Comparison of ENCODE assay signal across 17 cellular contexts in genomic region chr5:59698774-59699173, GRCh38.
"Had no signal": no experiment of that assay in that cellular context is flagged by ENCODE, and none has a peak within 500 bp of the region (broad histone marks: within the 10 kb centered on the region; RNA-seq: fewer than 3 reads in every experiment).

No MANE protein-coding gene starts in this region.

- ATAC-seq: left colon; stimulated activated naive B cell treated with anti-CD40 and anti-IgM and Interleukin-4, amounts not matched to agents 10 μg/mL and 1 μg/mL and 100 μg/mL, for 72 hours had no signal

- H3K4me3 ChIP-seq: adrenal gland, coronary artery, prostate gland, right lobe of liver, spleen, tibial nerve had no signal

- H3K36me3 ChIP-seq: adrenal gland, prostate gland, right lobe of liver, spleen, tibial nerve had no signal

- H3K27ac ChIP-seq: adrenal gland, coronary artery, prostate gland, right lobe of liver, spleen, tibial nerve had no signal

- H3K27me3 ChIP-seq: adrenal gland, right lobe of liver, spleen, tibial nerve had no signal

- DNase-seq: activated CD4-positive, alpha-beta T cell treated with anti-CD3 and anti-CD28 coated beads, Interleukin-2, amount 50 U/mL, for 1 hour; activated CD4-positive, CD25-positive, alpha-beta regulatory T cell; activated naive CD4-positive, alpha-beta T cell treated with anti-CD3 and anti-CD28 coated beads, Interleukin-2, amount 50 U/mL, for 16 hours; activated T-cell treated with anti-CD3 and anti-CD28 coated beads for 4 hours; adrenal gland; central memory CD4-positive, alpha-beta T cell; effector CD8-positive, alpha-beta T cell; foreskin melanocyte; head of caudate nucleus; left colon; right lobe of liver; spleen; stimulated activated CD4-positive, alpha-beta T cell treated with anti-CD3 and anti-CD28 coated beads, Interleukin-1b, Interleukin-23, amount 100 ng/mL, for 48 hours; stimulated activated naive B cell treated with anti-CD40 and anti-IgM and Interleukin-4, amounts not matched to agents 10 μg/mL and 1 μg/mL and 100 μg/mL, for 72 hours had no signal

- H3K9me3 ChIP-seq: adrenal gland, prostate gland, right lobe of liver, spleen, tibial nerve had no signal

- H3K4me1 ChIP-seq: adrenal gland, prostate gland, right lobe of liver, spleen, tibial nerve had no signal
